Comparison of ENCODE assay signal across 8 cellular contexts in genomic region chr1:150979007-150979722, GRCh38. TPM values are rescaled to one million over a fixed set of nuclear protein-coding genes. Genes with fewer than 3 reads are reported as not detected.
DNase-seq lines count a peak whose midpoint lies in the region; ATAC-seq and TF ChIP-seq lines count a peak whose summit lies in the region.

No MANE protein-coding gene starts in this region.

- H2BK120ac ChIP-seq in mesenchymal stem cell (ENCODE audit: low read depth, low read length): no peak overlapping the region

- peak overlapping the region; percentile 92 for H2AK5ac ChIP-seq in mesenchymal stem cell (ENCODE audit: low read length, severe bottlenecking)

- no peaks in the 10 kb centered on the region for H3K9me3 Mint-ChIP-seq in activated CD4-positive, alpha-beta memory T cell treated with anti-CD3 and anti-CD28 coated beads for 36 hours

- peak overlapping the region; percentile 7 for H3K4me3 Mint-ChIP-seq in activated CD4-positive, alpha-beta memory T cell treated with anti-CD3 and anti-CD28 coated beads for 36 hours

- no peaks in the 10 kb centered on the region for H3K9me3 ChIP-seq in mesenchymal stem cell (ENCODE audit: control insufficient read depth, low read length)

- peaks cover 33% of the 10 kb centered on the region for H3K4me1 Mint-ChIP-seq in activated CD4-positive, alpha-beta memory T cell treated with anti-CD3 and anti-CD28 coated beads for 36 hours (ENCODE audit: low read depth)

- intact Hi-C loops in activated CD4-positive, alpha-beta memory T cell treated with anti-CD3 and anti-CD28 coated beads for 36 hours (cut with micrococcal nuclease): loop anchor here (2.0 to 10.0 kb wide), 9 partner anchors 18 to 744 kb away; partner anchors contain the start of genes ANP32E, ARNT, CTSS and TARS2

- peak overlapping the region in 1 of 2 experiments; percentile 56 for H2BK12ac ChIP-seq in mesenchymal stem cell (ENCODE audit: low read length in 2 of 2)

- no peak overlapping the region for H3K4me2 ChIP-seq in mesenchymal stem cell (ENCODE audit: low read length, poor library complexity, severe bottlenecking)

- WGBS in mesenchymal stem cell: 63% methylated on average over 17 of the region's 19 CpGs

- H2BK5ac ChIP-seq in mesenchymal stem cell (ENCODE audit: low read depth, low read length, poor library complexity, severe bottlenecking): no peak overlapping the region

- H3K4ac ChIP-seq in mesenchymal stem cell (ENCODE audit: low read depth in 1 of 2, low read length in 2 of 2): no peak overlapping the region

- peak overlapping the region; percentile 8 for H2AFZ ChIP-seq in mesenchymal stem cell (ENCODE audit: low read depth, low read length)

- CTCF ChIA-PET in activated CD4-positive, alpha-beta memory T cell treated with anti-CD3 and anti-CD28 coated beads for 36 hours (lab: Charles Lee): interaction anchor here (1.0 to 12.0 kb wide), 8 partner anchors 9 to 723 kb away, joined by 3 to 222 read pairs (median 4); partner anchors contain the start of genes GOLPH3L and MINDY1

- POLR2A ChIA-PET in activated CD4-positive, alpha-beta memory T cell treated with anti-CD3 and anti-CD28 coated beads for 36 hours (lab: Charles Lee): no interaction called here

- H3K4me1 ChIP-seq in mesenchymal stem cell (ENCODE audit: control insufficient read depth, insufficient read depth, low read depth, low read length): peaks cover 28% of the 10 kb centered on the region

- no peaks in the 10 kb centered on the region for H3K27me3 Mint-ChIP-seq in activated CD4-positive, alpha-beta memory T cell treated with anti-CD3 and anti-CD28 coated beads for 36 hours

- H3K14ac ChIP-seq in mesenchymal stem cell (ENCODE audit: low read length in 2 of 2): no peak overlapping the region

- H2BK15ac ChIP-seq in mesenchymal stem cell (ENCODE audit: low read depth, poor library complexity, severe bottlenecking): peak overlapping the region; percentile 54

- H3K18ac ChIP-seq in mesenchymal stem cell (ENCODE audit: low read depth in 1 of 2, low read length in 2 of 2): no peak overlapping the region

- H3K27ac Mint-ChIP-seq in activated CD4-positive, alpha-beta memory T cell treated with anti-CD3 and anti-CD28 coated beads for 36 hours: no peak overlapping the region

- peak; percentile 56 for DNase-seq in GM12864 (ENCODE audit: low read depth)
- DNase-seq in NCI-H82 treated with DMSO at 0.1 percent for 48 hours (lab: John Stamatoyannopoulos, UW; ENCODE audit: unreplicated experiment): peak; percentile 89
- DNase-seq in activated CD4-positive, alpha-beta memory T cell treated with anti-CD3 and anti-CD28 coated beads for 36 hours: peak; percentile 92
- DNase-seq in ecto neural progenitor cell (ENCODE audit: low spot score): peak; percentile 90
- peak; percentile 91 for DNase-seq in mesenchymal stem cell
- DNase-seq in stimulated activated CD8-positive, alpha-beta memory T cell treated with anti-CD3 and anti-CD28 coated beads, Interleukin-12 subunit alpha, Interleukin-12 subunit beta, amount 100 ng/mL, for 24 hours (ENCODE audit: extremely low read depth): peak; percentile 64

- H3K23ac ChIP-seq in mesenchymal stem cell (ENCODE audit: low read length in 2 of 2): no peak overlapping the region

- H3K36me3 ChIP-seq in mesenchymal stem cell (ENCODE audit: control insufficient read depth in 1 of 2, insufficient read depth in 2 of 2, low read depth in 1 of 2, low read length in 2 of 2): no peaks in the 10 kb centered on the region

- peak; percentile 100 for TF ChIP-seq CTCF in GM12864 (IDR thresholded peaks at IDR 0.05; ENCODE audit: low read depth, low read length, missing control alignments)

- H3K79me1 ChIP-seq in mesenchymal stem cell (replicated peaks; ENCODE audit: low read length, poor library complexity, severe bottlenecking): no peaks in the 10 kb centered on the region

- H3K4me3 ChIP-seq in GM12864 (ENCODE audit: low read depth, low read length) (peak overlapping the region; percentile 22; the same call in 1 of the 2 replicates), mesenchymal stem cell (ENCODE audit: insufficient read depth in 1 of 2, low read depth in 1 of 2, low read length in 2 of 2) (no peak overlapping the region)

- no peak overlapping the region for H3K27ac ChIP-seq in mesenchymal stem cell (ENCODE audit: low read length, poor library complexity, severe bottlenecking)

- peak overlapping the region; percentile 46 for H3K9ac ChIP-seq in mesenchymal stem cell (ENCODE audit: low read length)

- no peaks in the 10 kb centered on the region for H3K27me3 ChIP-seq in mesenchymal stem cell (ENCODE audit: control insufficient read depth in 1 of 2, insufficient read depth in 1 of 2, low read length in 2 of 2)

- no peak overlapping the region for H4K91ac ChIP-seq in mesenchymal stem cell (ENCODE audit: low read length)

- peak; percentile 44 for ATAC-seq in HG03571 (IDR thresholded peaks at IDR 0.05; ENCODE audit: unreplicated experiment)
- no peak for ATAC-seq in HG02642 (IDR thresholded peaks at IDR 0.05; ENCODE audit: poor library complexity, unreplicated experiment)

- H3K36me3 Mint-ChIP-seq in activated CD4-positive, alpha-beta memory T cell treated with anti-CD3 and anti-CD28 coated beads for 36 hours: no peaks in the 10 kb centered on the region

- H4K8ac ChIP-seq in mesenchymal stem cell (ENCODE audit: low read length): peak overlapping the region; percentile 51

RNA-seq across cellular contexts. Expression of gene ANXA9, which starts 2.9 kb away (rescaled TPM):
- total RNA-seq in activated CD4-positive, alpha-beta memory T cell treated with anti-CD3 and anti-CD28 coated beads for 36 hours: under 1 TPM in 1 of 2 experiments, not detected in 1; 0.19 TPM
- polyA plus RNA-seq in mesenchymal stem cell (2013, experiment 1 of 2): 0.23 TPM
- 0.16 TPM for polyA plus RNA-seq in mesenchymal stem cell (2013, experiment 2 of 2)

RNA-seq across cellular contexts. Expression of gene CERS2, which starts 4.5 kb away (rescaled TPM):
- 100 to 1,000 TPM; 153 to 160 TPM for total RNA-seq in activated CD4-positive, alpha-beta memory T cell treated with anti-CD3 and anti-CD28 coated beads for 36 hours
- polyA plus RNA-seq in mesenchymal stem cell (2013, experiment 1 of 2): 216 TPM
- 216 TPM for polyA plus RNA-seq in mesenchymal stem cell (2013, experiment 2 of 2)

RNA-seq across cellular contexts. Expression of gene MINDY1, which starts 27.5 kb away (rescaled TPM):
- total RNA-seq in activated CD4-positive, alpha-beta memory T cell treated with anti-CD3 and anti-CD28 coated beads for 36 hours: 10 to 100 TPM; 16.4 to 18.3 TPM
- 9.3 TPM for polyA plus RNA-seq in mesenchymal stem cell (2013, experiment 1 of 2)
- polyA plus RNA-seq in mesenchymal stem cell (2013, experiment 2 of 2): 8.1 TPM

RNA-seq across cellular contexts. Expression of gene PRUNE1, which starts 29.1 kb away (rescaled TPM):
- 10 to 100 TPM; 12.5 to 17.5 TPM for total RNA-seq in activated CD4-positive, alpha-beta memory T cell treated with anti-CD3 and anti-CD28 coated beads for 36 hours
- 10.7 TPM for polyA plus RNA-seq in mesenchymal stem cell (2013, experiment 1 of 2)
- 9.8 TPM for polyA plus RNA-seq in mesenchymal stem cell (2013, experiment 2 of 2)

RNA-seq across cellular contexts. Expression of gene SETDB1, which starts 53.0 kb away (rescaled TPM):
- 10 to 100 TPM; 42.3 to 50.0 TPM for total RNA-seq in activated CD4-positive, alpha-beta memory T cell treated with anti-CD3 and anti-CD28 coated beads for 36 hours
- 18.7 TPM for polyA plus RNA-seq in mesenchymal stem cell (2013, experiment 1 of 2)
- polyA plus RNA-seq in mesenchymal stem cell (2013, experiment 2 of 2): 17.7 TPM
